In genomic region chr16:80948886-80949502, GRCh38 we compare ENCODE assay signal across 8 cellular contexts. TPM values are rescaled to one million over a fixed set of nuclear protein-coding genes. Genes with fewer than 3 reads are reported as not detected.
DNase-seq lines count a peak whose midpoint lies in the region; ATAC-seq and TF ChIP-seq lines count a peak whose summit lies in the region.

No MANE protein-coding gene starts in this region.

- BruUV-seq in A673 (replicated peaks; lab: Mats Ljungman, UMichigan): no TSS peak

- no peak for TF ChIP-seq POLR2A in GM18505 (IDR thresholded peaks at IDR 0.05; ENCODE audit: borderline replicate concordance, extremely low read depth, insufficient read depth, insufficient read length)

- TF ChIP-seq CTCF in A673 (conservative IDR thresholded peaks at IDR 0.05; ENCODE audit: low read depth, low read length) (peak; percentile 88), GM12875 (IDR thresholded peaks at IDR 0.05; ENCODE audit: borderline replicate concordance, insufficient read depth, low read depth, low read length) (peak; percentile 84), astrocyte of the spinal cord (IDR thresholded peaks at IDR 0.05; ENCODE audit: low read depth, low read length) (peak; percentile 69), tibial artery (IDR thresholded peaks at IDR 0.05) (peak; percentile 42 to 49)

- ATAC-seq in left lobe of liver (peak; percentile 85), GM18505 (IDR thresholded peaks at IDR 0.05; ENCODE audit: unreplicated experiment) (no peak)

- no peak overlapping the region for H3K4me3 ChIP-seq in A673 (ENCODE audit: low read depth, low read length, poor library complexity, severe bottlenecking)
- H3K4me3 ChIP-seq in GM12875 (ENCODE audit: low read depth, low read length): no peak overlapping the region
- H3K4me3 ChIP-seq in astrocyte of the spinal cord (ENCODE audit: low read depth, low read length): no peak overlapping the region
- no peak overlapping the region for H3K4me3 ChIP-seq in tibial artery

- DNase-seq in A673 (ENCODE audit: low spot score) (peak; percentile 72), NCI-H1092 treated with DMSO at 0.1 percent for 48 hours (lab: John Stamatoyannopoulos, UW) (peak; percentile 1), astrocyte of the spinal cord (ENCODE audit: low read depth, low spot score) (peak; percentile 35), left lobe of liver (ENCODE audit: low spot score) (no peak), tibial artery (peak in 1 of 2 donors; percentile 45), mucosa of gallbladder (ENCODE audit: low spot score) (no peak)

- in situ Hi-C loops in astrocyte of the spinal cord (cut with HindIII; ENCODE audit: low sequenced_read_pairs): no loop called here

- H3K4me1 ChIP-seq in A673 (ENCODE audit: insufficient read depth, low read length, poor library complexity, severe bottlenecking): no peaks in the 10 kb centered on the region
- no peaks in the 10 kb centered on the region for H3K4me1 ChIP-seq in tibial artery

- H3K36me3 ChIP-seq in A673 (ENCODE audit: insufficient read depth, low read length, poor library complexity, severe bottlenecking): no peaks in the 10 kb centered on the region
- H3K36me3 ChIP-seq in tibial artery: no peaks in the 10 kb centered on the region

- H3K9me3 ChIP-seq in A673 (ENCODE audit: low read depth, low read length, poor library complexity, severe bottlenecking) (no peaks in the 10 kb centered on the region), tibial artery (no peaks in the 10 kb centered on the region)

- CTCF ChIA-PET in A673 (lab: Charles Lee): interaction anchor here (0.5 to 1.1 kb wide), 3 partner anchors 9 to 421 kb away, joined by 4 to 5 read pairs (median 5); no protein-coding TSS in a partner anchor

- no peak overlapping the region for H3K27ac ChIP-seq in A673 (ENCODE audit: low read depth, low read length, poor library complexity, severe bottlenecking)
- H3K27ac ChIP-seq in tibial artery: no peak overlapping the region

- POLR2A ChIA-PET in A673 (lab: Charles Lee; ENCODE audit: low non-redundant PET): interaction anchor here (0.6 kb wide), 1 partner anchor 19 kb away, joined by 3 read pairs; no protein-coding TSS in a partner anchor

- intact Hi-C loops in A673 (cut with micrococcal nuclease; ENCODE audit: unreplicated experiment) (no loop called here), tibial artery (cut with DNase I; ENCODE audit: low total_unique reads) (no loop called here)

- H3K27me3 ChIP-seq in A673 (replicated peaks; ENCODE audit: insufficient read depth, low read depth, low read length, poor library complexity): no peaks in the 10 kb centered on the region
- peaks cover 0 to 3% of the 10 kb centered on the region in 2 donors for H3K27me3 ChIP-seq in tibial artery

RNA-seq across cellular contexts. Expression of gene CMC2, which starts 57.7 kb away (rescaled TPM):
- total RNA-seq in A673 (2021): 129 and 130 TPM in 2 replicates
- 36.8 TPM for total RNA-seq in left lobe of liver
- 60.7 TPM for total RNA-seq in mucosa of gallbladder

RNA-seq across cellular contexts. Expression of gene CENPN, which starts 58.0 kb away (rescaled TPM):
- total RNA-seq in A673 (2021): 91.0 and 109 TPM in 2 replicates
- total RNA-seq in left lobe of liver: 7.6 TPM
- 9.3 TPM for total RNA-seq in mucosa of gallbladder

Comparison
In these comparisons a context has a peak if more than half of its experiments do, and no peak if none do; other contexts are left out.
1. DNase-seq: peak in A673 (single experiment), NCI-H1092 treated with DMSO at 0.1 percent for 48 hours (single experiment) and astrocyte of the spinal cord (single experiment); none in left lobe of liver (single experiment) and mucosa of gallbladder (single experiment).
2. Peak in every context shown above with its lines, with median percentiles within 50 percentile points of each other: CTCF ChIP-seq.